Comparison of ENCODE assay signal across 1 cellular context in the genomic region with DNA sequence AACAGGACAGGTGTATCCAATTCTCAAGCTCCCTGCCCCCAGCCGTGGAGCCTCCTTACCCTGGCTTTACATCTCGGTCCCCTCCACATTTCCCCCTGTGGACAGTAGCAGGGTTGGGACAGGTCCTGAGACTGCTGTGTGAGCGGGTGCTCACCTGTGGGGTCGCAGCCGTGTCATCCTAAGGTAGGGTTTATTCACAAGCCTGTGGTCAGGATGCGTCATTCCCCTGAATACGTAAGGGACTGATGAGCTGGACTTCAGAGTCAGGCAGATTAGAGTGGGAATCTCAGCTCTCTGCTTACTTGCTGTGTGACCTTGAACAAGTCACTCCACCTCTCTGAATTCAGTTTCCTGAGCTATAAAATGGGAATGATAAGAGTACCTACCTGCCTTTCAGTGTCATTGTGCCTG.
TF ChIP-seq lines count a peak whose summit lies in the region.

No MANE protein-coding gene starts in this region.

TF ChIP-seq in GM23338, 12 proteins besides CTCF, POLR2A, EP300 and RAD21 (continued from another document):
- TF ChIP-seq ZNF462 (CRISPR knock-in tag; IDR thresholded peaks at IDR 0.05): no peak
- no peak for TF ChIP-seq ZNF331 (CRISPR knock-in tag; IDR thresholded peaks at IDR 0.05; ENCODE audit: low read depth)
- TF ChIP-seq POLR2AphosphoS5 (IDR thresholded peaks at IDR 0.05; ENCODE audit: low read depth): no peak
